ENCODE assay signal across 24 cellular contexts in the genomic region with DNA sequence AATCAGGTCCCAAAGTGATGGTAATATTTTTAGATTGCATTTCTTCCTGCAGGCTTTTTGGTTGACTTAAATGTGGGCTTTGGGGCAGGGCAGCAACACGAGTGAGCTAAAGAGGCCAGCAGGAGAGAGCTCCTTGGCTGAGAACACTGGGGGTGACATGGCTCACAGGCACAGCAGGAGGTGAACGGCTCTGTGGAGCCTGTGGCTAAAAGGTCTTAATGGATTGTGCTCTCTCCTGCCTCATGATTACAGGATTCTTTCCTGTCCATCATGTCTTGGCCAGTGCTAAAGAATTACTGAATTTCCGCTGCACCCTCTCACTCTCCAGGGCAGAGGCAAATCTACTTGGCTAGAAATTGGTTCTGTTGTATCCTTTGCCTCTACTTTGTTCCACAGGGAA.
"Had no signal": no experiment of that assay in that cellular context is flagged by ENCODE, and none has a peak within 500 bp of the region (broad histone marks: within the 10 kb centered on the region; RNA-seq: fewer than 3 reads in every experiment).

No MANE protein-coding gene starts in this region.

- H3K36me3 Mint-ChIP-seq: naive B cell had no signal

- H3K27me3 ChIP-seq: foreskin keratinocyte, heart left ventricle, neutrophil, spleen, stomach, transverse colon had no signal

- H3K9me3 Mint-ChIP-seq: nephron had no signal

- H3K27ac Mint-ChIP-seq: naive B cell, nephron had no signal

- H3K4me1 ChIP-seq: foreskin keratinocyte, heart left ventricle, left ventricle myocardium inferior, psoas muscle, spleen, stomach, transverse colon had no signal

- H3K4me3 ChIP-seq: heart left ventricle, left ventricle myocardium inferior, lung, psoas muscle, spleen, stomach, thoracic aorta, transverse colon had no signal

- H3K4me3 Mint-ChIP-seq: naive B cell, nephron had no signal

- H3K36me3 ChIP-seq: heart left ventricle, left ventricle myocardium inferior, neutrophil, spleen, stomach, thoracic aorta, transverse colon had no signal

- FAIRE-seq: colon, endothelial cell of umbilical vein, kidney had no signal

- H3K27ac ChIP-seq: foreskin keratinocyte, heart left ventricle, left ventricle myocardium inferior, neutrophil, psoas muscle, spleen, stomach, thoracic aorta, transverse colon had no signal

- DNase-seq: cerebellar nuclear complex; dermis blood vessel endothelial cell; erythroblast; foreskin keratinocyte; heart left ventricle; kidney; left cardiac atrium; left ventricle myocardium inferior; mesenchymal stem cell; naive B cell; psoas muscle; spleen; stimulated activated CD4-positive, alpha-beta T cell treated with anti-CD3 and anti-CD28 coated beads, Interleukin-2, amount 100 ng/mL, for 24 hours; stimulated activated naive CD4-positive, alpha-beta T cell; stomach; substantia nigra; transverse colon had no signal

- H3K4me1 Mint-ChIP-seq: naive B cell, nephron had no signal

- ATAC-seq: foreskin keratinocyte, heart left ventricle, left cardiac atrium, psoas muscle, sciatic nerve had no signal

- H3K9me3 ChIP-seq: left ventricle myocardium inferior, neutrophil, psoas muscle, thoracic aorta, transverse colon had no signal
